ENCODE assay signal across 9 cellular contexts in the genomic region with DNA sequence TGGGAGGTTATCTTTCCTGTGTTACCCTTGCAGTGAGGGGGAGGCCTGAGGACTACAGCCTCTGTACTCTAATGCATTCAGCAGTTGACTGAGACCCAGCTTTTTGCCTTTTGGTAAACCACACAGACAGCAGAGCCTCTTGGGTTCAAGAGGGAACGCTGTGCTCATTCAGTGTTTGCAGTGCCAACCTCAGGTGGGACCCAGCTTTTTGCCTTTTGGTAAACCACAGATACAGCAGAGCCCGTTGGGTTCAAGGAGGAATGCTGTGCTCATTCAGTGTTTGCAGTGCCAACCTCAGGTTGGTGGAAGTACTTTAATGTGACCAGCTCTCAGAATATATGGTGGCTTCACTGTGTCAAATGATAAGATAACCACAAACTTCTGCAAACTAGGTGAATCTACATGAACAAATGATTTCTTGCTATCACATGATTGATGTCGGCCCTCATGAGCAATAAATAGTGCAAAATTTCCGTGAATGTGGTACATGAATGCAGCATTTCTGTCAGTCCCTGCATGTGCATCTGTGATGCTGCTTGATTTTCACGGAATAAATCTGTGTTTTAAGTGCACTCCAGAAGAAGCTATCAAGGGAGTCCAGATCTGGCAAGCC. TPM values are rescaled to one million over a fixed set of nuclear protein-coding genes. Genes with fewer than 3 reads are reported as not detected.
DNase-seq lines count a peak whose midpoint lies in the region; ATAC-seq and TF ChIP-seq lines count a peak whose summit lies in the region.
"Had no signal": no experiment of that assay in that cellular context is flagged by ENCODE, and none has a peak within 500 bp of the region (broad histone marks: within the 10 kb centered on the region; RNA-seq: fewer than 3 reads in every experiment).

No MANE protein-coding gene starts in this region.

- TF ChIP-seq POLR2A in GM18505 (IDR thresholded peaks at IDR 0.05; ENCODE audit: borderline replicate concordance, extremely low read depth, insufficient read depth, insufficient read length), result no peak

- no peak overlapping the region for H2AK5ac ChIP-seq in trophoblast cell (ENCODE audit: low read length)

- peak overlapping the region; percentile 92 for H3K4me2 ChIP-seq in trophoblast cell (ENCODE audit: low read length)

- no peaks in the 10 kb centered on the region for H3K4me1 ChIP-seq in trophoblast cell (ENCODE audit: control insufficient read depth in 1 of 2, insufficient read depth in 2 of 2, low read length in 2 of 2)

- H3K27ac Mint-ChIP-seq in activated naive CD4-positive, alpha-beta T cell treated with anti-CD3 and anti-CD28 coated beads, Interleukin-2, amount 10 ng/mL, durations not matched to agents 7 days and 5 days, result peak overlapping the region; percentile 100

- H3K23ac ChIP-seq in trophoblast cell (ENCODE audit: low read length), result no peak overlapping the region

- peaks cover 13% of the 10 kb centered on the region for H3K27me3 Mint-ChIP-seq in activated naive CD4-positive, alpha-beta T cell treated with anti-CD3 and anti-CD28 coated beads, Interleukin-2, amount 10 ng/mL, durations not matched to agents 7 days and 5 days

- no peak overlapping the region for H2AFZ ChIP-seq in trophoblast cell (ENCODE audit: insufficient read depth, low read length, poor library complexity)

- WGBS in trophoblast cell (ENCODE audit: extremely low coverage, insufficient coverage, insufficient read length), result no CpG with 5 or more reads among the region's 5 CpGs

- H3K36me3 Mint-ChIP-seq in activated naive CD4-positive, alpha-beta T cell treated with anti-CD3 and anti-CD28 coated beads, Interleukin-2, amount 10 ng/mL, durations not matched to agents 7 days and 5 days, result peaks cover 33% of the 10 kb centered on the region

- in situ Hi-C loops in brain microvascular endothelial cell (cut with HindIII; ENCODE audit: low pct_ligation_motif_present, low sequenced_read_pairs), result no loop called here

- peaks cover 74% of the 10 kb centered on the region for H3K4me1 Mint-ChIP-seq in activated naive CD4-positive, alpha-beta T cell treated with anti-CD3 and anti-CD28 coated beads, Interleukin-2, amount 10 ng/mL, durations not matched to agents 7 days and 5 days

- H3K36me3 ChIP-seq in trophoblast cell (ENCODE audit: control insufficient read depth in 1 of 2, insufficient read depth in 2 of 2, low read length in 2 of 2) (no peaks in the 10 kb centered on the region), brain microvascular endothelial cell (replicated peaks) (no peaks in the 10 kb centered on the region)
- H3K36me3 ChIP-seq: cardiac muscle cell had no signal

- H3K27me3 ChIP-seq in trophoblast cell (ENCODE audit: insufficient read depth, low read length) (no peaks in the 10 kb centered on the region), brain microvascular endothelial cell (replicated peaks) (peaks cover 29% of the 10 kb centered on the region)

- H3K79me1 ChIP-seq in trophoblast cell (ENCODE audit: low read length), result no peaks in the 10 kb centered on the region

- no peak overlapping the region for H3K9ac ChIP-seq in trophoblast cell (ENCODE audit: low read length)

- no peak for DNase-seq in activated naive CD4-positive, alpha-beta T cell treated with anti-CD3 and anti-CD28 coated beads, Interleukin-2, amount 10 ng/mL, durations not matched to agents 7 days and 5 days
- DNase-seq in trophoblast cell (no peak), GM10266 (ENCODE audit: extremely low spot score) (no peak), brain microvascular endothelial cell (no peak), mesenteric fat pad (ENCODE audit: low spot score) (no peak)

- no peak overlapping the region for H3K14ac ChIP-seq in trophoblast cell (ENCODE audit: low read length)

- H3K9me3 Mint-ChIP-seq in activated naive CD4-positive, alpha-beta T cell treated with anti-CD3 and anti-CD28 coated beads, Interleukin-2, amount 10 ng/mL, durations not matched to agents 7 days and 5 days, result no peaks in the 10 kb centered on the region

- no peak overlapping the region for H4K8ac ChIP-seq in trophoblast cell (ENCODE audit: low read depth, low read length)

- no peak overlapping the region for H4K12ac ChIP-seq in trophoblast cell (ENCODE audit: low read depth, low read length)

- H3K4me3 Mint-ChIP-seq in activated naive CD4-positive, alpha-beta T cell treated with anti-CD3 and anti-CD28 coated beads, Interleukin-2, amount 10 ng/mL, durations not matched to agents 7 days and 5 days, result peak overlapping the region; percentile 88

- H3K79me2 ChIP-seq in trophoblast cell (ENCODE audit: control insufficient read depth, insufficient read depth, low read length, poor library complexity), result no peaks in the 10 kb centered on the region

- no peak overlapping the region for H3K27ac ChIP-seq in trophoblast cell (ENCODE audit: low read depth, low read length)
- H3K27ac ChIP-seq in brain microvascular endothelial cell, result no peak overlapping the region
- H3K27ac ChIP-seq: cardiac muscle cell had no signal

- H2BK120ac ChIP-seq in trophoblast cell (ENCODE audit: insufficient read depth, low read length, poor library complexity), result no peak overlapping the region

- no peak overlapping the region for H3K4ac ChIP-seq in trophoblast cell (ENCODE audit: low read depth, low read length)

- ATAC-seq in GM18505 (IDR thresholded peaks at IDR 0.05; ENCODE audit: unreplicated experiment), result peak; percentile 7
- peak; percentile 14 for ATAC-seq in HG03066 (IDR thresholded peaks at IDR 0.05; ENCODE audit: low read depth, unreplicated experiment)
- no peak for ATAC-seq in GM18858 (IDR thresholded peaks at IDR 0.05; ENCODE audit: unreplicated experiment)

- H3K9me3 ChIP-seq in trophoblast cell (ENCODE audit: insufficient read depth, low read depth, low read length), result peaks cover 5% of the 10 kb centered on the region

- H3K4me3 ChIP-seq in trophoblast cell (ENCODE audit: low read depth, low read length), result no peak overlapping the region
- no peak overlapping the region for H3K4me3 ChIP-seq in brain microvascular endothelial cell (ENCODE audit: low read depth, low read length)

- no peak overlapping the region for H4K91ac ChIP-seq in trophoblast cell (ENCODE audit: low read depth, low read length)

- CTCF ChIA-PET in activated naive CD4-positive, alpha-beta T cell treated with anti-CD3 and anti-CD28 coated beads, Interleukin-2, amount 10 ng/mL, durations not matched to agents 7 days and 5 days (lab: Charles Lee), result interaction anchor here (0.7 to 7.4 kb wide), 7 partner anchors 67 to 370 kb away, joined by 3 to 106 read pairs (median 5); no protein-coding TSS in a partner anchor

- no peak overlapping the region for H2BK12ac ChIP-seq in trophoblast cell (ENCODE audit: low read length)

- H2BK5ac ChIP-seq in trophoblast cell (ENCODE audit: low read depth, low read length, poor library complexity), result no peak overlapping the region

- no peak overlapping the region for H3K18ac ChIP-seq in trophoblast cell (ENCODE audit: low read length)

- no peak for TF ChIP-seq CTCF in GM10266 (IDR thresholded peaks at IDR 0.05; ENCODE audit: control insufficient read depth, insufficient read depth, low read depth, missing control alignments)
- no peak for TF ChIP-seq CTCF in brain microvascular endothelial cell (IDR thresholded peaks at IDR 0.05; ENCODE audit: low read depth, low read length, missing control alignments)

RNA-seq across cellular contexts. Expression of a gene that starts 1.7 kb away (rescaled TPM):
- polyA plus RNA-seq in trophoblast cell (2013), result 9.5 and 9.6 TPM in 2 replicates
- 28.5 TPM for total RNA-seq in mesenteric fat pad
